In genomic region chr10:75210193-75211006, GRCh38 we compare ENCODE assay signal across 8 cellular contexts. TPM values are rescaled to one million over a fixed set of nuclear protein-coding genes. Genes with fewer than 3 reads are reported as not detected.
DNase-seq lines count a peak whose midpoint lies in the region; ATAC-seq, FAIRE-seq and TF ChIP-seq lines count a peak whose summit lies in the region.

Gene VDAC2 (plus strand): TSS chr10:75210796. CDS start chr10:75211159, 363 bp downstream.

- TF ChIP-seq POLR2A in lower leg skin (IDR thresholded peaks at IDR 0.05): peak in 1 of 2 donors; percentile 61

- H3K4me3 ChIP-seq in BLaER1 (peak within 1 kb of the TSS; percentile 97), lower leg skin (ENCODE audit: low read depth, poor library complexity, severe bottlenecking) (peak within 1 kb of the TSS; percentile 95)

- peak within 1 kb of the TSS; percentile 100 for H3K27ac ChIP-seq in BLaER1

- peaks cover 45% of the 10 kb centered on the region for H4K20me1 ChIP-seq in BLaER1

- H3K4me1 ChIP-seq in BLaER1: peaks cover 24% of the 10 kb centered on the region

- H3K9me3 ChIP-seq in BLaER1: no peaks in the 10 kb centered on the region

- peak; percentile 94 for FAIRE-seq in GM19239 (lab: Jason Lieb, UNC)

- WGBS in lower leg skin, 2 donors: 0 to 1% methylated on average over 22 to 36 of the region's 84 CpGs

- H3K36me3 ChIP-seq in BLaER1: peaks cover 34% of the 10 kb centered on the region

- H3K9ac ChIP-seq in BLaER1: peak within 1 kb of the TSS; percentile 99

- H3K27me3 ChIP-seq in BLaER1: no peaks in the 10 kb centered on the region

- intact Hi-C loops in lower leg skin (cut with DNase I; ENCODE audit: low total_unique reads): no loop called here

- peak; percentile 82 for ATAC-seq in HG03442 (IDR thresholded peaks at IDR 0.05; ENCODE audit: unreplicated experiment)

- DNase-seq in GM19239 (ENCODE audit: insufficient read length, low spot score) (peak; percentile 83), NCI-H748 (lab: John Stamatoyannopoulos, UW; ENCODE audit: unreplicated experiment) (peak; percentile 81), dermis microvascular lymphatic vessel endothelial cell (ENCODE audit: low read depth in 2 of 2) (peak; percentile 70 to 86), lower leg skin (ENCODE audit: low spot score in 2 of 2) (peak; percentile 87 to 98)
- DNase-seq in activated CD4-positive, alpha-beta T cell treated with anti-CD3 and anti-CD28 coated beads, Interleukin-2, amount 50 U/mL, for 4 hours: peak; percentile 91
- DNase-seq in stimulated activated CD4-positive, alpha-beta T cell treated with anti-CD3 and anti-CD28 coated beads, Interleukin-4, amount 100 ng/mL, for 48 hours (ENCODE audit: low read depth in 2 of 2): peak; percentile 89

- peak within 1 kb of the TSS; percentile 88 for H3K4me2 ChIP-seq in BLaER1

- TF ChIP-seq CTCF in lower leg skin (IDR thresholded peaks at IDR 0.05): peak in 1 of 3 donors; percentile 94

RNA-seq across cellular contexts. Expression of gene VDAC2, which starts in this region (rescaled TPM):
- 116 and 119 TPM in 2 replicates for total RNA-seq in dermis microvascular lymphatic vessel endothelial cell
- 100 to 1,000 TPM; 121 to 145 (median 140) TPM for total RNA-seq in lower leg skin

Comparison
In these comparisons a context has a peak if more than half of its experiments do, and no peak if none do; other contexts are left out.
1. Peak in every context shown above with its lines: DNase-seq, ATAC-seq, H3K4me3 ChIP-seq and H3K27ac ChIP-seq.